In genomic region chr14:94129111-94129757, GRCh38 we compare ENCODE assay signal across 8 cellular contexts. TPM values are rescaled to one million over a fixed set of nuclear protein-coding genes. Genes with fewer than 3 reads are reported as not detected.
DNase-seq lines count a peak whose midpoint lies in the region; ATAC-seq and TF ChIP-seq lines count a peak whose summit lies in the region.

IFI27L2 (minus strand) TSS chr14:94129604; CDS start chr14:94129564, 40 bp downstream.

- H3K27ac ChIP-seq in A673 (ENCODE audit: low read depth, low read length, poor library complexity, severe bottlenecking) = no peak within 1 kb of the TSS

- ATAC-seq in GM18520 (IDR thresholded peaks at IDR 0.05; ENCODE audit: unreplicated experiment) (peak; percentile 83), HG03060 (IDR thresholded peaks at IDR 0.05; ENCODE audit: low read depth, unreplicated experiment) (peak; percentile 73)

- CTCF ChIA-PET in A673 (lab: Charles Lee) = interaction anchor here (0.6 kb wide), 1 partner anchor 24 kb away, joined by 4 read pairs; no protein-coding TSS in a partner anchor

- H3K36me3 ChIP-seq in A673 (ENCODE audit: insufficient read depth, low read length, poor library complexity, severe bottlenecking) = no peaks in the 10 kb centered on the region

- H3K9me3 ChIP-seq in A673 (ENCODE audit: low read depth, low read length, poor library complexity, severe bottlenecking) = no peaks in the 10 kb centered on the region

- H3K4me3 ChIP-seq in A673 (ENCODE audit: low read depth, low read length, poor library complexity, severe bottlenecking) = peak within 1 kb of the TSS; percentile 39

- peak; percentile 88 for DNase-seq in A673 (ENCODE audit: low spot score)
- DNase-seq in NCI-H345 (lab: John Stamatoyannopoulos, UW) = peak; percentile 93
- DNase-seq in activated CD4-positive, alpha-beta T cell treated with anti-CD3 and anti-CD28 coated beads for 1 hour = peak; percentile 37
- peak; percentile 89 for DNase-seq in cerebellum (ENCODE audit: low spot score)
- peak; percentile 61 for DNase-seq in kidney glomerular epithelial cell (lab: John Stamatoyannopoulos, UW)
- peak; percentile 44 to 61 for DNase-seq in stimulated activated CD4-positive, alpha-beta T cell treated with anti-CD3 and anti-CD28 coated beads, Interleukin-15, amount 100 ng/mL, for 48 hours (ENCODE audit: low read depth in 2 of 2)

- TF ChIP-seq CTCF in A673 (conservative IDR thresholded peaks at IDR 0.05; ENCODE audit: low read depth, low read length) = peak; percentile 32

- POLR2A ChIA-PET in A673 (lab: Charles Lee; ENCODE audit: low non-redundant PET) = interaction anchor here (0.7 kb wide), 1 partner anchor 75 kb away, joined by 3 read pairs; no protein-coding TSS in a partner anchor

- intact Hi-C loops in A673 (cut with micrococcal nuclease; ENCODE audit: unreplicated experiment) = no loop called here

- no TSS peak for BruUV-seq in A673 (replicated peaks; lab: Mats Ljungman, UMichigan)

- H3K4me1 ChIP-seq in A673 (ENCODE audit: insufficient read depth, low read length, poor library complexity, severe bottlenecking) = peaks cover 5% of the 10 kb centered on the region

- H3K27me3 ChIP-seq in A673 (replicated peaks; ENCODE audit: insufficient read depth, low read depth, low read length, poor library complexity) = no peaks in the 10 kb centered on the region

RNA-seq across cellular contexts. Expression of gene IFI27L2, which starts in this region (rescaled TPM):
- total RNA-seq in A673 (2021) (12.4 and 13.4 TPM in 2 replicates), cerebellum (11.5 TPM)

Comparison
In these comparisons a context has a peak if more than half of its experiments do, and no peak if none do; other contexts are left out.
1. DNase-seq: peak in every context shown above with its lines; median percentile 93 in NCI-H345; 89 in cerebellum; 88 in A673; 61 in kidney glomerular epithelial cell; 52 in stimulated activated CD4-positive, alpha-beta T cell treated with anti-CD3 and anti-CD28 coated beads, Interleukin-15, amount 100 ng/mL, for 48 hours; 37 in activated CD4-positive, alpha-beta T cell treated with anti-CD3 and anti-CD28 coated beads for 1 hour.